23 cellular contexts compared by ENCODE assay signal in the genomic region with DNA sequence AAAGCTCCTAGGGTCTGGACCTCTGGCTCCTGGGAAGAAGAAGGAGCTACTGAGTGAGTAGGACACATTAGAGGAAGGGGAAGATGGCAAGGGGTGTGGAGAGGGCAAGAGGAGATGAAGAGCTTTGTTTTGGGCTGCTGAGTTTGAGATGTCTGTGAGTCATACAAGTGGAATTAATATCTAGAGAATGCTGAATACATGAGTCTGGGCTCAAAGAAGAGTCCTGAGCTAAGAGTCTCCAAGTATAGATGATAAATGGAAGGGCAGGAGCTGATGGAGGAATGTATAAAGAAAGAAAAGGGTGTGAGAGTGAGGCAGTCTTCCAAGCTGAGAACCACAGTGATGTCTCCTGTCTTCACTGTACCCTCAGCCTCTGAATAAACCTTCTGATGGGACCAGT.
DNase-seq lines count a peak whose midpoint lies in the region; ATAC-seq, FAIRE-seq and TF ChIP-seq lines count a peak whose summit lies in the region.
"Had no signal": no experiment of that assay in that cellular context is flagged by ENCODE, and none has a peak within 500 bp of the region (broad histone marks: within the 10 kb centered on the region; RNA-seq: fewer than 3 reads in every experiment).

No MANE protein-coding gene starts in this region.

- H3K4me3 ChIP-seq in bronchial epithelial cell (ENCODE audit: low read depth, low read length) (no peak overlapping the region), MM.1S (ENCODE audit: low read length) (no peak overlapping the region)
- H3K4me3 ChIP-seq: Peyer's patch had no signal

- no peak overlapping the region for H3K9ac ChIP-seq in MM.1S (ENCODE audit: low read length)

- DNase-seq in AG20443 (ENCODE audit: low spot score) (peak; percentile 51), GM12892 (ENCODE audit: insufficient read length) (no peak), RCC 7860 (ENCODE audit: low spot score) (peak; percentile 41), bronchial epithelial cell (ENCODE audit: low read depth) (peak; percentile 16), globus pallidus (ENCODE audit: low spot score) (no peak), MM.1S (no peak)
- DNase-seq: CD4-positive, CD25-positive, alpha-beta regulatory T cell; COR-L47; DMS 273 treated with DMSO at 0.1 percent for 48 hours; DMS79 treated with DMSO at 0.1 percent for 48 hours; Karpas-422; NCI-H1417; NCI-H1694 treated with DMSO at 0.1 percent for 48 hours; NCI-H2081 treated with DMSO at 0.1 percent for 48 hours; NCI-H2171 treated with DMSO at 0.1 percent for 48 hours; NCI-H524 treated with DMSO at 0.1 percent for 48 hours; NCI-H82; Peyer's patch had no signal

- H3K9me2 ChIP-seq in MM.1S (replicated peaks; ENCODE audit: insufficient read depth, low read length) = no peaks in the 10 kb centered on the region

- no peaks in the 10 kb centered on the region for H3K9me3 ChIP-seq in MM.1S (replicated peaks; ENCODE audit: insufficient read depth, low read length)
- H3K9me3 ChIP-seq: Peyer's patch had no signal

- TF ChIP-seq CTCF in bronchial epithelial cell (IDR thresholded peaks at IDR 0.05; ENCODE audit: insufficient read depth, low read length, severe bottlenecking) = no peak
- TF ChIP-seq CTCF in MM.1S (IDR thresholded peaks at IDR 0.05; ENCODE audit: low read length) = no peak

- H3K4me1 ChIP-seq in MM.1S (ENCODE audit: low read length) = peaks cover 21% of the 10 kb centered on the region; the same call in 1 of the 2 replicates
- H3K4me1 ChIP-seq: Peyer's patch had no signal

- H3K36me3 ChIP-seq in bronchial epithelial cell (ENCODE audit: control insufficient read depth, insufficient read depth, low read length) (no peaks in the 10 kb centered on the region), MM.1S (replicated peaks; ENCODE audit: insufficient read depth, low read length) (no peaks in the 10 kb centered on the region)
- H3K36me3 ChIP-seq: Peyer's patch had no signal

- no peaks in the 10 kb centered on the region for H3K27me3 ChIP-seq in bronchial epithelial cell (ENCODE audit: control insufficient read depth, insufficient read depth, low read length)
- no peaks in the 10 kb centered on the region for H3K27me3 ChIP-seq in MM.1S (replicated peaks; ENCODE audit: insufficient read depth, low read length)
- H3K27me3 ChIP-seq: Peyer's patch had no signal

- H4K20me1 ChIP-seq in MM.1S (ENCODE audit: insufficient read depth, low read length) = no peaks in the 10 kb centered on the region

- H3K4me2 ChIP-seq in MM.1S (ENCODE audit: low read depth, low read length) = no peak overlapping the region

- TF ChIP-seq POLR2A in GM12892 (IDR thresholded peaks at IDR 0.05; ENCODE audit: low read depth, low read length) = no peak

- no peaks in the 10 kb centered on the region for H3F3A ChIP-seq in MM.1S (ENCODE audit: insufficient read depth, low read length)

- FAIRE-seq in GM12892 (lab: Jason Lieb, UNC) (peak; percentile 24), RCC 7860 (lab: Jason Lieb, UNC) (no peak), bronchial epithelial cell (lab: Jason Lieb, UNC) (no peak)
- FAIRE-seq: A204.1, G401.6 had no signal

- H2AFZ ChIP-seq in MM.1S (ENCODE audit: low read length) = no peak overlapping the region

- H3K79me2 ChIP-seq in MM.1S (ENCODE audit: low read length) = no peaks in the 10 kb centered on the region

- ATAC-seq in HG03439 (IDR thresholded peaks at IDR 0.05; ENCODE audit: unreplicated experiment) (no peak), GM21786 (IDR thresholded peaks at IDR 0.05; ENCODE audit: unreplicated experiment) (no peak)
- ATAC-seq: Right ventricle myocardium inferior had no signal

- H3K27ac ChIP-seq in MM.1S (ENCODE audit: low read length) = no peak overlapping the region
- H3K27ac ChIP-seq: Peyer's patch had no signal

Comparison
In these comparisons a context has a peak if more than half of its experiments do, and no peak if none do; other contexts are left out.
1. DNase-seq: peak in AG20443 (single experiment), RCC 7860 (single experiment) and bronchial epithelial cell (single experiment); none in GM12892 (single experiment), globus pallidus (single experiment) and MM.1S (single experiment).